1 cellular context compared by ENCODE assay signal in genomic region chr6:63514488-63515173, GRCh38.
TF ChIP-seq lines count a peak whose summit lies in the region.

No MANE protein-coding gene starts in this region.

TF ChIP-seq in HepG2, 621 proteins besides CTCF, POLR2A, EP300 and RAD21 (continued from another document and continues in another):
- TF ChIP-seq NR2C2 (CRISPR knock-in tag; IDR thresholded peaks at IDR 0.05; ENCODE audit: borderline replicate concordance) (0 out of 2 replicates have a peak, but pooled peaks have one; percentile 63), ZBTB34 (CRISPR knock-in tag; IDR thresholded peaks at IDR 0.05) (peak; percentile 63), ZNF574 (CRISPR knock-in tag; IDR thresholded peaks at IDR 0.05) (peak; percentile 35; the same call in 1 of the 2 replicates), NCOA2 (CRISPR knock-in tag; IDR thresholded peaks at IDR 0.05) (peak; percentile 89), ZNF839 (CRISPR knock-in tag; IDR thresholded peaks at IDR 0.05; ENCODE audit: borderline replicate concordance) (no peak), KLF11 (CRISPR knock-in tag; IDR thresholded peaks at IDR 0.05) (peak; percentile 30; the same call in 1 of the 2 replicates), CBX5 (CRISPR knock-in tag; IDR thresholded peaks at IDR 0.05; ENCODE audit: borderline replicate concordance) (peak; percentile 66; the same call in 1 of the 2 replicates), ZC3H4 (CRISPR knock-in tag; IDR thresholded peaks at IDR 0.05; ENCODE audit: borderline replicate concordance) (peak; percentile 85; the same call in 1 of the 2 replicates), PAX8 (CRISPR knock-in tag; IDR thresholded peaks at IDR 0.05; ENCODE audit: borderline replicate concordance) (no peak), CSRNP1 (CRISPR knock-in tag; IDR thresholded peaks at IDR 0.05) (0 out of 2 replicates have a peak, but pooled peaks have one; percentile 25), GATA4 (IDR thresholded peaks at IDR 0.05; ENCODE audit: borderline replicate concordance, low read depth) (peak; percentile 40; the same call in 1 of the 2 replicates), MLLT10 (CRISPR knock-in tag; IDR thresholded peaks at IDR 0.05) (no peak), HNF4G (IDR thresholded peaks at IDR 0.05; ENCODE audit: borderline replicate concordance, low read depth, low read length) (peak; percentile 64; the same call in 1 of the 2 replicates), HNF4G (CRISPR knock-in tag; IDR thresholded peaks at IDR 0.05; ENCODE audit: borderline replicate concordance, low read depth) (peak; percentile 43; the same call in 1 of the 2 replicates), PCBP1 (IDR thresholded peaks at IDR 0.05; ENCODE audit: borderline replicate concordance, low read depth, low read length) (no peak), SAP130 (CRISPR knock-in tag; IDR thresholded peaks at IDR 0.05; ENCODE audit: low read depth) (peak; percentile 54), PAWR (CRISPR knock-in tag; IDR thresholded peaks at IDR 0.05; ENCODE audit: borderline replicate concordance) (no peak), DPF2 (CRISPR knock-in tag; IDR thresholded peaks at IDR 0.05; ENCODE audit: borderline replicate concordance, low read depth) (peak; percentile 52; the same call in 1 of the 2 replicates), ZNF674 (CRISPR knock-in tag; IDR thresholded peaks at IDR 0.05; ENCODE audit: low read depth) (peak; percentile 65; the same call in 1 of the 2 replicates), JUND (CRISPR knock-in tag; IDR thresholded peaks at IDR 0.05) (peak; percentile 9; the same call in 1 of the 2 replicates), JARID2 (CRISPR knock-in tag; IDR thresholded peaks at IDR 0.05; ENCODE audit: insufficient replicate concordance) (peak; percentile 62), REL (CRISPR knock-in tag; conservative IDR thresholded peaks at IDR 0.05) (no peak), E2F5 (CRISPR knock-in tag; conservative IDR thresholded peaks at IDR 0.05) (no peak), FLYWCH1 (CRISPR knock-in tag; IDR thresholded peaks at IDR 0.05) (no peak), MXD3 (CRISPR knock-in tag; IDR thresholded peaks at IDR 0.05) (no peak), NFYB (CRISPR knock-in tag; IDR thresholded peaks at IDR 0.05) (no peak), MIXL1 (CRISPR knock-in tag; IDR thresholded peaks at IDR 0.05) (peak; percentile 78), THRA (CRISPR knock-in tag; IDR thresholded peaks at IDR 0.05; ENCODE audit: borderline replicate concordance) (peak; percentile 67; the same call in 1 of the 2 replicates), MTA1 (CRISPR knock-in tag; IDR thresholded peaks at IDR 0.05; ENCODE audit: borderline replicate concordance) (peak; percentile 82), NCOA1 (CRISPR knock-in tag; IDR thresholded peaks at IDR 0.05) (no peak; the same call in 1 of the 2 replicates), HIC2 (CRISPR knock-in tag; IDR thresholded peaks at IDR 0.05; ENCODE audit: low read depth) (peak; percentile 39; the same call in 1 of the 2 replicates), ZNF747 (CRISPR knock-in tag; IDR thresholded peaks at IDR 0.05; ENCODE audit: borderline replicate concordance) (peak; percentile 48), HOXA3 (CRISPR knock-in tag; IDR thresholded peaks at IDR 0.05) (peak; percentile 77), HBP1 (CRISPR knock-in tag; IDR thresholded peaks at IDR 0.05; ENCODE audit: low read depth) (0 out of 2 replicates have a peak, but pooled peaks have one; percentile 66), ZNF317 (CRISPR knock-in tag; IDR thresholded peaks at IDR 0.05) (0 out of 2 replicates have a peak, but pooled peaks have one; percentile 39), RFXANK (CRISPR knock-in tag; IDR thresholded peaks at IDR 0.05) (no peak), SOX5 (CRISPR knock-in tag; IDR thresholded peaks at IDR 0.05; ENCODE audit: borderline replicate concordance) (peak; percentile 67; the same call in 1 of the 2 replicates), ZNF549 (CRISPR knock-in tag; IDR thresholded peaks at IDR 0.05) (no peak), ZNF816 (CRISPR knock-in tag; IDR thresholded peaks at IDR 0.05; ENCODE audit: borderline replicate concordance) (peak; percentile 88; the same call in 1 of the 2 replicates), AHR (CRISPR knock-in tag; IDR thresholded peaks at IDR 0.05) (peak; percentile 63; the same call in 1 of the 2 replicates), ZBTB25 (CRISPR knock-in tag; IDR thresholded peaks at IDR 0.05) (0 out of 2 replicates have a peak, but pooled peaks have one; percentile 27), TIGD3 (CRISPR knock-in tag; IDR thresholded peaks at IDR 0.05; ENCODE audit: borderline replicate concordance) (0 out of 2 replicates have a peak, but pooled peaks have one; percentile 11), KDM4B (CRISPR knock-in tag; IDR thresholded peaks at IDR 0.05) (peak; percentile 21; the same call in 1 of the 2 replicates)
